12 cellular contexts compared by ENCODE assay signal in the genomic region with DNA sequence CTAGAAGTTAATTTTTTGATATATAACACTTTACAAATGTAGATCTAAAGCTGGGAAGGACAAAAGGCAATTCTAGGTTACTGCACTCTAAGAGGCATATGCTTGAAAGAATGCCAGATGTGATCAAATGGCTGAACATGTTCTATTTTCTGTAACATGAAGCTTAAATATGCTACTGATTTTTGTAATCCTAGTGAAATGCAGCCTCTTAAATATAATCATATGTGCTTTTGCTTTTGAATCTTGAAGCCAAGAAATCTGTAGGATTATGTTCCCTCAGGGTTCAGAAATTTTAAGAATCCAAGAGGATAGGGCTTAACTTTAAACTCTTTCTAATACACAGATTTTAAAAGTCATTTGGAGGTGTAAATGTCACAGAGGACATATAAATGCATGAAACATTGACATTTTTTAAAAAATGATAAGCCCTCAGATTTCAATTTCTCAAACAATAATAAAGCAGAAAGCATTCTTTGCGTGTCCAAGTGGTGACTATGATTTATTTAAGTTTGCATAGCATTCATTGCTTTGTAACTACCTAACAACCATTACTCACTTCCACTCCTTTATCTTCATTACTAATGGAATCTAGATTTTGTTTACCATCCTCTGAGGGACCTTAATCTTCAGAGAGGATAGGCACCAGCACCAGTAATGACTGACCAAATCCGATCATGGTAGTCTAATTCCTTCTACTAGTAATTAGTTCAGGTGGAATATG.
DNase-seq lines count a peak whose midpoint lies in the region; ATAC-seq, FAIRE-seq and TF ChIP-seq lines count a peak whose summit lies in the region.
"Had no signal": no experiment of that assay in that cellular context is flagged by ENCODE, and none has a peak within 500 bp of the region (broad histone marks: within the 10 kb centered on the region; RNA-seq: fewer than 3 reads in every experiment).

No MANE protein-coding gene starts in this region.

- POLR2A ChIA-PET in naive thymus-derived CD4-positive, alpha-beta T cell (lab: Charles Lee) = no interaction called here

- peak; percentile 92 for FAIRE-seq in D721Med (lab: Jason Lieb, UNC)

- DNase-seq in D721Med (ENCODE audit: insufficient read length, low spot score) (no peak), NCI-H2171 treated with DMSO at 0.1 percent for 48 hours (lab: John Stamatoyannopoulos, UW) (peak; percentile 87), dedifferentiated amniotic fluid mesenchymal stem cell (ENCODE audit: extremely low spot score) (peak; percentile 94), NCI-H2029 treated with DMSO at 0.1 percent for 48 hours (lab: John Stamatoyannopoulos, UW) (no peak), SKM-1 treated with dmso at 0.1 percent for 144 hours (lab: John Stamatoyannopoulos, UW; ENCODE audit: unreplicated experiment) (no peak), HK-2 (ENCODE audit: unreplicated experiment) (no peak)
- no peak for DNase-seq in naive thymus-derived CD4-positive, alpha-beta T cell
- DNase-seq: adrenal gland, Calu3, T-cell, uterus had no signal

- peak overlapping the region; percentile 32 for H2AFZ ChIP-seq in neuron (ENCODE audit: low read depth, low read length)

- H3K27ac ChIP-seq in naive thymus-derived CD4-positive, alpha-beta T cell (ENCODE audit: low read depth, low read length) = no peak overlapping the region
- H3K27ac ChIP-seq: adrenal gland, uterus had no signal

- no peak overlapping the region for H3K4me3 Mint-ChIP-seq in naive thymus-derived CD4-positive, alpha-beta T cell
- H3K4me3 Mint-ChIP-seq: T-cell had no signal

- CTCF ChIA-PET in naive thymus-derived CD4-positive, alpha-beta T cell (lab: Charles Lee) = no interaction called here

- H3K9me3 Mint-ChIP-seq in naive thymus-derived CD4-positive, alpha-beta T cell = peaks cover 0 to 6% (median 0%) of the 10 kb centered on the region in 11 donors
- H3K9me3 Mint-ChIP-seq: T-cell had no signal

- H3K4me3 ChIP-seq in neuron (ENCODE audit: low read length) = no peak overlapping the region
- H3K4me3 ChIP-seq in naive thymus-derived CD4-positive, alpha-beta T cell (ENCODE audit: low read length) = no peak overlapping the region
- H3K4me3 ChIP-seq: adrenal gland, uterus had no signal

- peaks cover 0 to 19% (median 0%) of the 10 kb centered on the region in 5 donors for H3K27me3 Mint-ChIP-seq in naive thymus-derived CD4-positive, alpha-beta T cell

- peaks cover 0 to 3% (median 0%) of the 10 kb centered on the region in 5 donors for H3K36me3 Mint-ChIP-seq in naive thymus-derived CD4-positive, alpha-beta T cell
- H3K36me3 Mint-ChIP-seq: T-cell had no signal

- ATAC-seq in naive thymus-derived CD4-positive, alpha-beta T cell = no peak
- ATAC-seq: T-cell had no signal

- H3K27ac Mint-ChIP-seq in naive thymus-derived CD4-positive, alpha-beta T cell = no peak overlapping the region
- H3K27ac Mint-ChIP-seq: T-cell had no signal

- no peaks in the 10 kb centered on the region for H3K27me3 ChIP-seq in neuron (ENCODE audit: insufficient read depth, low read length)
- H3K27me3 ChIP-seq in naive thymus-derived CD4-positive, alpha-beta T cell (ENCODE audit: control insufficient read depth in 2 of 2, insufficient read depth in 2 of 2, low read length in 2 of 2) = no peaks in the 10 kb centered on the region
- H3K27me3 ChIP-seq: adrenal gland, uterus had no signal

- peaks cover 2% of the 10 kb centered on the region for H3K4me1 ChIP-seq in neuron (ENCODE audit: insufficient read depth, low read length)
- no peaks in the 10 kb centered on the region for H3K4me1 ChIP-seq in naive thymus-derived CD4-positive, alpha-beta T cell (ENCODE audit: control insufficient read depth in 2 of 2, insufficient read depth in 2 of 2, low read length in 2 of 2)
- H3K4me1 ChIP-seq: uterus had no signal

- H3K36me3 ChIP-seq in neuron (ENCODE audit: insufficient read depth, low read length) = no peaks in the 10 kb centered on the region
- H3K36me3 ChIP-seq in naive thymus-derived CD4-positive, alpha-beta T cell (ENCODE audit: control insufficient read depth in 2 of 3, insufficient read depth in 3 of 3, low read length in 3 of 3) = no peaks in the 10 kb centered on the region
- H3K36me3 ChIP-seq: adrenal gland, uterus had no signal

- H3K4me1 Mint-ChIP-seq in naive thymus-derived CD4-positive, alpha-beta T cell = no peaks in the 10 kb centered on the region
- H3K4me1 Mint-ChIP-seq: T-cell had no signal

- TF ChIP-seq CTCF in D721Med (IDR thresholded peaks at IDR 0.05; ENCODE audit: insufficient read depth, missing control alignments) = no peak

- H3K9me3 ChIP-seq in neuron (ENCODE audit: low read length) = no peaks in the 10 kb centered on the region
- no peaks in the 10 kb centered on the region for H3K9me3 ChIP-seq in naive thymus-derived CD4-positive, alpha-beta T cell (ENCODE audit: control insufficient read depth in 2 of 3, low read length in 3 of 3)
- H3K9me3 ChIP-seq: adrenal gland, uterus had no signal

- intact Hi-C loops in naive thymus-derived CD4-positive, alpha-beta T cell (cut with micrococcal nuclease) = no loop called here

Comparison
In these comparisons a context has a peak if more than half of its experiments do, and no peak if none do; other contexts are left out.
1. DNase-seq: peak in NCI-H2171 treated with DMSO at 0.1 percent for 48 hours (single experiment) and dedifferentiated amniotic fluid mesenchymal stem cell (single experiment); none in D721Med (single experiment), NCI-H2029 treated with DMSO at 0.1 percent for 48 hours (single experiment), naive thymus-derived CD4-positive, alpha-beta T cell (0 of 9), SKM-1 treated with dmso at 0.1 percent for 144 hours (single experiment) and HK-2 (single experiment).